Comparison of ENCODE assay signal across 9 cellular contexts in the genomic region with DNA sequence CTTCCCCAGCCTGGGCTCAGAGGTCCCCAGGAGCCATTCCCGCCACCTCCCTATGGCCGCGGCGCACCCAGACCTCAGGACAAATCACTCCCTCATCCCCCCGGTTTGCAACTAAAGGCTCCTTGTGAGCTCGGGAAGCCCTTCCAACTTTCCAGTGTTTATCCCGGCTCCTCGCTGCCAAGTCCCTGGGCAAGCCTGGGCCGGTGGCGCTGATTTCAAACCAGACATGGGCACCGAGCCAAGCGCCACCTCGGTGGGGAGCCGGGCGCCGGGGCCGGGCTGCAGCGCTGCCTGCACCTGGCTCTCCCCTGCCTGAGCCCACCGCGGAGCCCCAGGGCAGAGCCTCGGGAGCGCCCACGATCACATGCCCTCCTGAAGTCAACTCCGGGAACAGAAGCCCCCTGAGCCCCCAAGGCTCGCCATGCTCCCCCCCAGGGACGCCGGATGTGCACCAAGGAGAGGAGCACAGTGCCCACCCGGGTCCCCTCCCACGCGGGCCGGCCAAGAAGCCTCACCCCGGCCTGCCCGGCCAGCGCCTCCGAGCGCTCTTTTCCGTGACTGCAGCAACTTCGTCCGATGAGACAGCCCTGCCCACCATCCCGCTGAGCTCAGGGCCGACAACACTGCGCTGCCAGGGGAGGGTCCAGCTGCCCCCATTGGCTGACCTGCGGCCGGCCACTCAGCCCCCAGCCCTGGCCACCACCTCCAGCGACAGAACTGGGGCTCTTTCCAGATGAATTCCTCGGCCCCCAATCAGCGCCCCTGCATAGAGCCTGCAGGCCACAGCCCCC. TPM values are rescaled to one million over a fixed set of nuclear protein-coding genes. Genes with fewer than 3 reads are reported as not detected.
DNase-seq lines count a peak whose midpoint lies in the region; ATAC-seq and TF ChIP-seq lines count a peak whose summit lies in the region.
"Had no signal": no experiment of that assay in that cellular context is flagged by ENCODE, and none has a peak within 500 bp of the region (broad histone marks: within the 10 kb centered on the region; RNA-seq: fewer than 3 reads in every experiment).

No MANE protein-coding gene starts in this region.

- H4K91ac ChIP-seq in neuronal stem cell (ENCODE audit: low read depth, low read length, poor library complexity) = peak overlapping the region; percentile 40

- DNase-seq in H7 (peak; percentile 82), RPMI7951 (ENCODE audit: low read depth) (peak; percentile 71), fibroblast of mammary gland (ENCODE audit: low read depth) (no peak), neuronal stem cell (ENCODE audit: low spot score) (no peak), NOMO-1 (lab: John Stamatoyannopoulos, UW; ENCODE audit: unreplicated experiment in 2 of 2) (no peak)
- DNase-seq in activated naive CD4-positive, alpha-beta T cell (lab: John Stamatoyannopoulos, UW) = no peak

- H3K4me3 ChIP-seq in H7 (ENCODE audit: insufficient read depth, low read depth, low read length) (no peak overlapping the region), fibroblast of mammary gland (ENCODE audit: control insufficient read depth, low read depth, low read length) (peak overlapping the region; percentile 34), neuronal stem cell (ENCODE audit: low read length in 2 of 2) (peak overlapping the region in 1 of 2 donors; percentile 49)

- no peak overlapping the region for H3K4me2 ChIP-seq in neuronal stem cell (ENCODE audit: insufficient read depth, low read length, poor library complexity, severe bottlenecking)

- H3K14ac ChIP-seq in neuronal stem cell (ENCODE audit: low read length) = peak overlapping the region; percentile 22

- H3K9me3 ChIP-seq in neuronal stem cell (replicated peaks in 1 of 2; ENCODE audit: control insufficient read depth in 2 of 2, insufficient read depth in 1 of 2, low read depth in 1 of 2, low read length in 2 of 2) = peaks cover 0 to 3% of the 10 kb centered on the region in 2 donors

- H3K27me3 ChIP-seq in H7 (ENCODE audit: control insufficient read depth, insufficient read depth, low read length) (no peaks in the 10 kb centered on the region), neuronal stem cell (ENCODE audit: control insufficient read depth in 3 of 3, insufficient read depth in 3 of 3, low read depth in 1 of 3, low read length in 3 of 3) (no peaks in the 10 kb centered on the region)

- H2BK5ac ChIP-seq in neuronal stem cell (ENCODE audit: low read length) = peak overlapping the region; percentile 93

- no peak for ATAC-seq in activated CD4-positive, CD25-positive, alpha-beta regulatory T cell treated with anti-CD3 and anti-CD28 coated beads, Interleukin-2, amount 50 U/mL, for 24 hours
- no peak for ATAC-seq in GM19455 (IDR thresholded peaks at IDR 0.05; ENCODE audit: unreplicated experiment)

- peaks cover 23% of the 10 kb centered on the region for H3K79me1 ChIP-seq in neuronal stem cell (ENCODE audit: low read depth, low read length)

- H2BK120ac ChIP-seq in neuronal stem cell (ENCODE audit: low read depth, low read length) = peak overlapping the region; percentile 77

- no CpG with 5 or more reads among the region's 47 CpGs for WGBS in neuronal stem cell (ENCODE audit: extremely low coverage in 2 of 2, insufficient read length in 2 of 2, insufficient replicate concordance in 1 of 2), 2 donors

- H2AK5ac ChIP-seq in neuronal stem cell (ENCODE audit: low read depth, low read length) = peak overlapping the region; percentile 99

- peaks cover 31 to 52% of the 10 kb centered on the region in 2 donors for H3K4me1 ChIP-seq in neuronal stem cell (ENCODE audit: control insufficient read depth in 2 of 2, insufficient read depth in 1 of 2, low read depth in 1 of 2, low read length in 2 of 2)

- peak overlapping the region; percentile 84 for H2AFZ ChIP-seq in neuronal stem cell (ENCODE audit: low read length)

- no peak overlapping the region for H3K4ac ChIP-seq in neuronal stem cell (ENCODE audit: low read length)

- H3K27ac ChIP-seq in neuronal stem cell (replicated peaks; ENCODE audit: low read length) = peak overlapping the region; percentile 96
- H3K27ac ChIP-seq: HL-60 had no signal

- peak overlapping the region; percentile 56 for H3K23ac ChIP-seq in neuronal stem cell (ENCODE audit: low read depth, low read length, poor library complexity)

- H3K18ac ChIP-seq in neuronal stem cell (ENCODE audit: low read length) = peak overlapping the region; percentile 93

- H2BK12ac ChIP-seq in neuronal stem cell (ENCODE audit: low read length) = no peak overlapping the region

- H3K9ac ChIP-seq in neuronal stem cell (ENCODE audit: low read depth, low read length, poor library complexity) = no peak overlapping the region

- H2BK15ac ChIP-seq in neuronal stem cell (ENCODE audit: low read length) = peak overlapping the region; percentile 94

- no peak for TF ChIP-seq CTCF in fibroblast of mammary gland (conservative IDR thresholded peaks at IDR 0.05; ENCODE audit: control insufficient read depth, insufficient read depth, low read depth, low read length)

- peaks cover 2% of the 10 kb centered on the region for H3K36me3 ChIP-seq in H7 (replicated peaks; ENCODE audit: control insufficient read depth, insufficient read depth, low read length)
- H3K36me3 ChIP-seq in neuronal stem cell (replicated peaks in 1 of 2; ENCODE audit: control insufficient read depth in 2 of 2, insufficient read depth in 2 of 2, low read length in 2 of 2) = peaks cover 0 to 1% of the 10 kb centered on the region in 2 donors

- no peak overlapping the region for H4K8ac ChIP-seq in neuronal stem cell (ENCODE audit: low read depth, low read length)

RNA-seq across cellular contexts. Expression of a gene that starts 50.0 kb away (rescaled TPM):
- 25.1 and 27.2 TPM in 2 replicates for total RNA-seq in H7 (2014; rRNA removed; shearing (Covaris generic))
- total RNA-seq in RPMI7951 (2014; rRNA removed; shearing (Covaris generic)) = 8.7 and 12.2 TPM in 2 replicates
- polyA plus RNA-seq in neuronal stem cell (2013, experiment 1 of 2) = 80.7 TPM
- polyA plus RNA-seq in neuronal stem cell (2013, experiment 2 of 2) = 80.2 TPM

Comparison
In these comparisons a context has a peak if more than half of its experiments do, and no peak if none do; other contexts are left out.
1. DNase-seq: peak in H7 (single experiment) and RPMI7951 (single experiment); none in fibroblast of mammary gland (single experiment), neuronal stem cell (single experiment), NOMO-1 (0 of 2) and activated naive CD4-positive, alpha-beta T cell (0 of 4).